Comparison of ENCODE assay signal across 12 cellular contexts in genomic region chr13:30108913-30109237, GRCh38.
DNase-seq lines count a peak whose midpoint lies in the region; ATAC-seq and TF ChIP-seq lines count a peak whose summit lies in the region.
"Had no signal": no experiment of that assay in that cellular context is flagged by ENCODE, and none has a peak within 500 bp of the region (broad histone marks: within the 10 kb centered on the region; RNA-seq: fewer than 3 reads in every experiment).

No MANE protein-coding gene starts in this region.

- H3K4me1 ChIP-seq in neuronal stem cell (ENCODE audit: control insufficient read depth in 2 of 2, insufficient read depth in 1 of 2, low read depth in 1 of 2, low read length in 2 of 2): peaks cover 7 to 16% of the 10 kb centered on the region in 2 donors

- WGBS in neuronal stem cell (ENCODE audit: extremely low coverage in 2 of 2, insufficient read length in 2 of 2, insufficient replicate concordance in 1 of 2), 2 donors: no CpG with 5 or more reads among the region's 8 CpGs

- H3K4me2 ChIP-seq in neuronal stem cell (ENCODE audit: insufficient read depth, low read length, poor library complexity, severe bottlenecking): no peak overlapping the region

- ATAC-seq in esophagus mucosa (peak; percentile 93), HG02571 (IDR thresholded peaks at IDR 0.05; ENCODE audit: unreplicated experiment) (no peak), HG03139 (IDR thresholded peaks at IDR 0.05; ENCODE audit: unreplicated experiment) (no peak)

- no peak overlapping the region for H3K18ac ChIP-seq in neuronal stem cell (ENCODE audit: low read length)

- H3K36me3 ChIP-seq in neuronal stem cell (replicated peaks in 1 of 2; ENCODE audit: control insufficient read depth in 2 of 2, insufficient read depth in 2 of 2, low read length in 2 of 2): no peaks in the 10 kb centered on the region

- H2AK5ac ChIP-seq in neuronal stem cell (ENCODE audit: low read depth, low read length): no peak overlapping the region

- H3K27me3 ChIP-seq in neuronal stem cell (ENCODE audit: control insufficient read depth in 3 of 3, insufficient read depth in 3 of 3, low read depth in 1 of 3, low read length in 3 of 3): peaks cover 0 to 8% (median 0%) of the 10 kb centered on the region in 3 experiments
- no peaks in the 10 kb centered on the region for H3K27me3 ChIP-seq in dorsolateral prefrontal cortex

- H2BK5ac ChIP-seq in neuronal stem cell (ENCODE audit: low read length): peak overlapping the region; percentile 4

- H3K23ac ChIP-seq in neuronal stem cell (ENCODE audit: low read depth, low read length, poor library complexity): no peak overlapping the region

- no peak overlapping the region for H3K9ac ChIP-seq in neuronal stem cell (ENCODE audit: low read depth, low read length, poor library complexity)

- DNase-seq in LoVo (ENCODE audit: low spot score): peak; percentile 79
- DNase-seq in NCI-H510A (lab: John Stamatoyannopoulos, UW): peak; percentile 39
- DNase-seq in neuronal stem cell (ENCODE audit: low spot score): no peak
- DNase-seq in dorsolateral prefrontal cortex: no peak
- no peak for DNase-seq in NCI-H524 (lab: John Stamatoyannopoulos, UW)
- DNase-seq: activated effector memory CD4-positive, alpha-beta T cell treated with anti-CD3 and anti-CD28 coated beads, Interleukin-2, amount 50 U/mL, for 16 hours; C1 segment of cervical spinal cord; erythroblast; right cardiac atrium had no signal

- H4K8ac ChIP-seq in neuronal stem cell (ENCODE audit: low read depth, low read length): no peak overlapping the region

- no peaks in the 10 kb centered on the region for H3K79me1 ChIP-seq in neuronal stem cell (ENCODE audit: low read depth, low read length)

- H4K91ac ChIP-seq in neuronal stem cell (ENCODE audit: low read depth, low read length, poor library complexity): no peak overlapping the region

- TF ChIP-seq CTCF in dorsolateral prefrontal cortex (IDR thresholded peaks at IDR 0.05 in 54 of 56, conservative IDR thresholded peaks at IDR 0.05 in 2 of 56; ENCODE audit: low read depth in 1 of 56, partially characterized antibody in 56 of 56): no peak

- no peak overlapping the region for H2AFZ ChIP-seq in neuronal stem cell (ENCODE audit: low read length)

- intact Hi-C loops in dorsolateral prefrontal cortex (cut with DNase I): loop anchor here in 1 of 2 donors (10.0 kb wide), 1 partner anchor 74 kb away; no protein-coding TSS in a partner anchor

- H3K4me3 ChIP-seq in neuronal stem cell (ENCODE audit: low read length in 2 of 2): no peak overlapping the region
- H3K4me3 ChIP-seq in dorsolateral prefrontal cortex: no peak overlapping the region

- H3K27ac ChIP-seq in neuronal stem cell (replicated peaks; ENCODE audit: low read length) (no peak overlapping the region), dorsolateral prefrontal cortex (no peak overlapping the region)

- no peak overlapping the region for H2BK120ac ChIP-seq in neuronal stem cell (ENCODE audit: low read depth, low read length)

- H3K9me3 ChIP-seq in neuronal stem cell (replicated peaks in 1 of 2; ENCODE audit: control insufficient read depth in 2 of 2, insufficient read depth in 1 of 2, low read depth in 1 of 2, low read length in 2 of 2): no peaks in the 10 kb centered on the region

- no peak overlapping the region for H3K4ac ChIP-seq in neuronal stem cell (ENCODE audit: low read length)

- H3K14ac ChIP-seq in neuronal stem cell (ENCODE audit: low read length): no peak overlapping the region

- H2BK12ac ChIP-seq in neuronal stem cell (ENCODE audit: low read length): no peak overlapping the region

- no peak overlapping the region for H2BK15ac ChIP-seq in neuronal stem cell (ENCODE audit: low read length)

Comparison
In these comparisons a context has a peak if more than half of its experiments do, and no peak if none do; other contexts are left out.
1. DNase-seq: peak in LoVo (single experiment) and NCI-H510A (single experiment); none in neuronal stem cell (single experiment), dorsolateral prefrontal cortex (0 of 10) and NCI-H524 (0 of 2).